ENCODE assay signal across 15 cellular contexts in genomic region chr14:21379338-21379737, GRCh38. TPM values are rescaled to one million over a fixed set of nuclear protein-coding genes. Genes with fewer than 3 reads are reported as not detected.
DNase-seq lines count a peak whose midpoint lies in the region; ATAC-seq, FAIRE-seq and TF ChIP-seq lines count a peak whose summit lies in the region.
"Had no signal": no experiment of that assay in that cellular context is flagged by ENCODE, and none has a peak within 500 bp of the region (broad histone marks: within the 10 kb centered on the region; RNA-seq: fewer than 3 reads in every experiment).

No MANE protein-coding gene starts in this region.

- intact Hi-C loops in HepG2 (cut with micrococcal nuclease; ENCODE audit: unreplicated experiment): no loop called here
- intact Hi-C loops in right lobe of liver (cut with DNase I): no loop called here
- intact Hi-C loops in GM12878 (cut with micrococcal nuclease; ENCODE audit: unreplicated experiment): no loop called here
- intact Hi-C loops in testis (cut with DNase I; ENCODE audit: low total_unique reads): no loop called here

- H3K27ac ChIP-seq in HepG2 (ENCODE audit: extremely low read length, insufficient read depth, low read length) (no peak overlapping the region), right lobe of liver (no peak overlapping the region), GM12878 (ENCODE audit: control insufficient read depth, insufficient read depth) (no peak overlapping the region), trophoblast cell (ENCODE audit: low read depth, low read length) (no peak overlapping the region), testis (no peak overlapping the region)

- no peaks in the 10 kb centered on the region for H3F3A ChIP-seq in Loucy (ENCODE audit: low read depth)

- H3K36me3 Mint-ChIP-seq in immature natural killer cell: no peaks in the 10 kb centered on the region

- H4K91ac ChIP-seq in trophoblast cell (ENCODE audit: low read depth, low read length): no peak overlapping the region

- no peak overlapping the region for H3K23ac ChIP-seq in trophoblast cell (ENCODE audit: low read length)

- H3K9me3 Mint-ChIP-seq in immature natural killer cell: no peaks in the 10 kb centered on the region
- H3K9me3 Mint-ChIP-seq: CD8-positive, alpha-beta T cell; HFFc6 had no signal

- FAIRE-seq in HepG2 (lab: Jason Lieb, UNC) (no peak), GM12878 (lab: Jason Lieb, UNC) (no peak)

- H3K18ac ChIP-seq in trophoblast cell (ENCODE audit: low read length): no peak overlapping the region

- H3K79me1 ChIP-seq in trophoblast cell (ENCODE audit: low read length): peaks cover 9% of the 10 kb centered on the region

- TF ChIP-seq POLR2A in HepG2 (IDR thresholded peaks at IDR 0.05; ENCODE audit: insufficient read depth in 1 of 2, low read depth in 2 of 2, low read length in 2 of 2) (no peak), right lobe of liver (IDR thresholded peaks at IDR 0.05) (no peak), GM12878 (IDR thresholded peaks at IDR 0.05; ENCODE audit: low read depth, low read length) (no peak), testis (IDR thresholded peaks at IDR 0.05) (no peak)

- H4K12ac ChIP-seq in trophoblast cell (ENCODE audit: low read depth, low read length): no peak overlapping the region

- no peak for TF ChIP-seq RAD21 in HepG2 (CRISPR knock-in tag; IDR thresholded peaks at IDR 0.05)
- TF ChIP-seq RAD21 in GM12878 (IDR thresholded peaks at IDR 0.05; ENCODE audit: insufficient read depth, low read depth, low read length): no peak

- peak overlapping the region; percentile 24 for H3K4ac ChIP-seq in trophoblast cell (ENCODE audit: low read depth, low read length)

- in situ Hi-C loops in HepG2 (cut with HindIII; ENCODE audit: extremely low pct_ligation_motif_present, low pct_unique_long_range_greater_than_20kb) (no loop called here), GM12878 (cut with MboI) (no loop called here)

- H3K27ac Mint-ChIP-seq in immature natural killer cell: no peak overlapping the region
- H3K27ac Mint-ChIP-seq: CD8-positive, alpha-beta T cell; HFFc6 had no signal

- H3K27me3 ChIP-seq in HepG2 (ENCODE audit: control insufficient read depth in 1 of 2, insufficient read depth in 2 of 2, low read length in 2 of 2) (no peaks in the 10 kb centered on the region; a peak in 1 of 5 replicates), right lobe of liver (no peaks in the 10 kb centered on the region), Loucy (ENCODE audit: insufficient read depth, low read length, poor library complexity, severe bottlenecking) (no peaks in the 10 kb centered on the region), GM12878 (replicated peaks in 1 of 2; ENCODE audit: control insufficient read depth in 2 of 2, insufficient read depth in 2 of 2, low read length in 1 of 2) (no peaks in the 10 kb centered on the region), trophoblast cell (ENCODE audit: insufficient read depth, low read length) (no peaks in the 10 kb centered on the region), testis (no peaks in the 10 kb centered on the region)

- H3K4me1 ChIP-seq in HepG2 (ENCODE audit: insufficient read depth, low read length): peaks cover 31% of the 10 kb centered on the region
- H3K4me1 ChIP-seq in right lobe of liver: peaks cover 0 to 11% (median 4%) of the 10 kb centered on the region in 4 donors
- peaks cover 47% of the 10 kb centered on the region for H3K4me1 ChIP-seq in Loucy (ENCODE audit: insufficient read depth, low read length, poor library complexity, severe bottlenecking)
- no peaks in the 10 kb centered on the region for H3K4me1 ChIP-seq in GM12878 (ENCODE audit: control insufficient read depth, insufficient read depth, low read length)
- H3K4me1 ChIP-seq in trophoblast cell (ENCODE audit: control insufficient read depth in 1 of 2, insufficient read depth in 2 of 2, low read length in 2 of 2): no peaks in the 10 kb centered on the region
- peaks cover 16% of the 10 kb centered on the region for H3K4me1 ChIP-seq in testis

- no peak overlapping the region for H3K14ac ChIP-seq in trophoblast cell (ENCODE audit: low read length)

- no peak overlapping the region for H2AK5ac ChIP-seq in trophoblast cell (ENCODE audit: low read length)

- H3K4me3 Mint-ChIP-seq in immature natural killer cell: no peak overlapping the region
- H3K4me3 Mint-ChIP-seq: CD14-positive monocyte; CD8-positive, alpha-beta T cell; HFFc6 had no signal

- H2BK12ac ChIP-seq in trophoblast cell (ENCODE audit: low read length): no peak overlapping the region

- H4K20me1 ChIP-seq in HepG2 (ENCODE audit: insufficient read depth, low read length) (peaks cover 8% of the 10 kb centered on the region; the same call in 1 of the 2 replicates), Loucy (ENCODE audit: insufficient read depth, low read length, poor library complexity, severe bottlenecking) (peaks cover 75% of the 10 kb centered on the region), GM12878 (ENCODE audit: control insufficient read depth, insufficient read depth) (no peaks in the 10 kb centered on the region; the same call in 1 of the 2 replicates)

- H3K4me2 ChIP-seq in HepG2 (ENCODE audit: low read depth, low read length) (no peak overlapping the region), Loucy (ENCODE audit: low read depth, low read length, poor library complexity, severe bottlenecking) (peak overlapping the region; percentile 56), GM12878 (ENCODE audit: control insufficient read depth, insufficient read depth) (0 out of 2 replicates have a peak overlapping the region, but pooled peaks have one; percentile 38), trophoblast cell (ENCODE audit: low read length) (no peak overlapping the region)

- peaks cover 12 to 40% of the 10 kb centered on the region in 2 experiments; a peak in 4 of 5 replicates for H3K36me3 ChIP-seq in HepG2 (replicated peaks in 1 of 2; ENCODE audit: control insufficient read depth in 1 of 2, insufficient read depth in 2 of 2, low read length in 2 of 2)
- peaks cover 0 to 4% (median 0%) of the 10 kb centered on the region in 4 donors for H3K36me3 ChIP-seq in right lobe of liver
- H3K36me3 ChIP-seq in Loucy (ENCODE audit: insufficient read depth, low read length): no peaks in the 10 kb centered on the region
- H3K36me3 ChIP-seq in GM12878 (ENCODE audit: control insufficient read depth in 2 of 2, insufficient read depth in 2 of 2, low read length in 1 of 2): peaks cover 0 to 8% of the 10 kb centered on the region in 2 experiments; a peak in 1 of 4 replicates
- H3K36me3 ChIP-seq in trophoblast cell (ENCODE audit: control insufficient read depth in 1 of 2, insufficient read depth in 2 of 2, low read length in 2 of 2): peaks cover 2 to 6% of the 10 kb centered on the region in 2 experiments
- no peaks in the 10 kb centered on the region for H3K36me3 ChIP-seq in testis (ENCODE audit: low read depth, missing control alignments)

- H3K27me3 Mint-ChIP-seq in immature natural killer cell (ENCODE audit: low read depth in 3 of 3): peaks cover 10 to 14% (median 12%) of the 10 kb centered on the region in 3 donors

- H3K79me2 ChIP-seq in HepG2 (ENCODE audit: insufficient read depth, low read length) (peaks cover 91% of the 10 kb centered on the region), Loucy (ENCODE audit: insufficient read depth, low read length) (peaks cover 95% of the 10 kb centered on the region), GM12878 (ENCODE audit: control insufficient read depth, insufficient read depth, low read length) (peaks cover 87% of the 10 kb centered on the region), trophoblast cell (ENCODE audit: control insufficient read depth, insufficient read depth, low read length, poor library complexity) (peaks cover 17% of the 10 kb centered on the region)

- no peak overlapping the region for H2BK5ac ChIP-seq in trophoblast cell (ENCODE audit: low read depth, low read length, poor library complexity)

- no peak for ATAC-seq in HepG2
- no peak for ATAC-seq in right lobe of liver
- no peak for ATAC-seq in GM12878
- ATAC-seq: CD8-positive, alpha-beta T cell had no signal

- H3K9ac ChIP-seq in HepG2 (ENCODE audit: insufficient read depth, low read depth, low read length) (no peak overlapping the region), Loucy (ENCODE audit: low read depth, low read length, poor library complexity, severe bottlenecking) (peak overlapping the region; percentile 39), GM12878 (ENCODE audit: control insufficient read depth, insufficient read depth, low read length) (no peak overlapping the region), trophoblast cell (ENCODE audit: low read length) (no peak overlapping the region)

- CTCF ChIA-PET in HepG2 (lab: Yijun Ruan, JAX; ENCODE audit: low intra/inter-chr PET ratio, low total read pairs): no interaction called here
- CTCF ChIA-PET in GM12878 (lab: Yijun Ruan, JAX): interaction anchor here (1.4 to 1.5 kb wide), 2 partner anchors 36 to 149 kb away, joined by 3 to 4 read pairs; no protein-coding TSS in a partner anchor

- POLR2A ChIA-PET in HepG2 (lab: Yijun Ruan, JAX): no interaction called here
- POLR2A ChIA-PET in GM12878 (lab: Charles Lee): interaction anchor here (0.6 kb wide), 1 partner anchor 978 kb away, joined by 3 read pairs; no protein-coding TSS in a partner anchor

- H3K9me3 ChIP-seq in HepG2 (ENCODE audit: low read length) (no peaks in the 10 kb centered on the region), right lobe of liver (no peaks in the 10 kb centered on the region), Loucy (ENCODE audit: insufficient read depth, low read depth, low read length) (no peaks in the 10 kb centered on the region), GM12878 (replicated peaks; ENCODE audit: control insufficient read depth, insufficient read depth, low read length) (no peaks in the 10 kb centered on the region; the same call in 2 of the 3 replicates), trophoblast cell (ENCODE audit: insufficient read depth, low read depth, low read length) (no peaks in the 10 kb centered on the region), testis (no peaks in the 10 kb centered on the region)
- H3K9me3 ChIP-seq: HAP-1 had no signal

- H3K9me2 ChIP-seq in Loucy (replicated peaks; ENCODE audit: low read depth, low read length): no peaks in the 10 kb centered on the region

- H2AFZ ChIP-seq in HepG2 (ENCODE audit: low read length) (no peak overlapping the region), Loucy (ENCODE audit: low read length) (no peak overlapping the region), GM12878 (ENCODE audit: control insufficient read depth, low read depth, low read length) (no peak overlapping the region), trophoblast cell (ENCODE audit: insufficient read depth, low read length, poor library complexity) (no peak overlapping the region)

- H2BK120ac ChIP-seq in trophoblast cell (ENCODE audit: insufficient read depth, low read length, poor library complexity): no peak overlapping the region

- H3K4me3 ChIP-seq in HepG2 (replicated peaks in 1 of 3; ENCODE audit: insufficient read depth in 1 of 3, low read depth in 2 of 3, low read length in 3 of 3) (no peak overlapping the region), right lobe of liver (no peak overlapping the region), Loucy (ENCODE audit: low read length, poor library complexity, severe bottlenecking) (no peak overlapping the region), GM12878 (no peak overlapping the region), trophoblast cell (ENCODE audit: low read depth, low read length) (no peak overlapping the region), testis (no peak overlapping the region)
- H3K4me3 ChIP-seq: HAP-1 had no signal

- no peak for TF ChIP-seq EP300 in HepG2 (IDR thresholded peaks at IDR 0.05; ENCODE audit: low read depth in 2 of 2, low read length in 2 of 2)
- no peak for TF ChIP-seq EP300 in HepG2 (CRISPR knock-in tag; IDR thresholded peaks at IDR 0.05; ENCODE audit: borderline replicate concordance)
- no peak for TF ChIP-seq EP300 in GM12878 (IDR thresholded peaks at IDR 0.05; ENCODE audit: borderline replicate concordance in 1 of 2, control insufficient read depth in 1 of 2, low read depth in 2 of 2, low read length in 2 of 2)

- BruUV-seq in HepG2 (replicated peaks; lab: Mats Ljungman, UMichigan) (no TSS peak), GM12878 (replicated peaks; lab: Mats Ljungman, UMichigan) (no TSS peak)

- peaks cover 25 to 72% of the 10 kb centered on the region in 2 donors for H3K4me1 Mint-ChIP-seq in immature natural killer cell

- H4K8ac ChIP-seq in trophoblast cell (ENCODE audit: low read depth, low read length): no peak overlapping the region

- SMC1A ChIA-PET in GM12878 (lab: Charles Lee; ENCODE audit: uncharacterized antibody, unreplicated experiment): interaction anchor here (0.9 to 1.5 kb wide), 4 partner anchors 37 to 76 kb away, joined by 3 to 5 read pairs (median 4); no protein-coding TSS in a partner anchor

- TF ChIP-seq CTCF in HepG2 (CRISPR knock-in tag; IDR thresholded peaks at IDR 0.05) (no peak), right lobe of liver (IDR thresholded peaks at IDR 0.05) (no peak), Loucy (conservative IDR thresholded peaks at IDR 0.05; ENCODE audit: low read length) (no peak), GM12878 (IDR thresholded peaks at IDR 0.05 in 2 of 3, conservative IDR thresholded peaks at IDR 0.05 in 1 of 3; ENCODE audit: control insufficient read depth in 2 of 3, extremely low read depth in 1 of 3, insufficient read depth in 1 of 3, low read depth in 3 of 3, low read length in 3 of 3) (no peak), testis (IDR thresholded peaks at IDR 0.05) (no peak)

- DNase-seq in HepG2 (ENCODE audit: low spot score): no peak
- DNase-seq in right lobe of liver: no peak
- no peak for DNase-seq in GM12878 (ENCODE audit: low read depth, low spot score)
- no peak for DNase-seq in trophoblast cell
- no peak for DNase-seq in testis
- no peak for DNase-seq in immature natural killer cell
- DNase-seq in hepatic stellate cell (ENCODE audit: low spot score): no peak
- DNase-seq: CD8-positive, alpha-beta T cell; COR-L47; GOT3; HFFc6; KG1 had no signal

- RAD21 ChIA-PET in GM12878 (lab: Charles Lee; ENCODE audit: unreplicated experiment): interaction anchor here (1.0 to 1.3 kb wide), 2 partner anchors 28 to 46 kb away, joined by 3 to 4 read pairs; no protein-coding TSS in a partner anchor

- WGBS in HepG2 (ENCODE audit: low lambda C conversion rate): 96% methylated on average over 6 of the region's 6 CpGs
- WGBS in right lobe of liver (ENCODE audit: insufficient coverage, low coverage, low lambda C conversion rate, missing lambda C conversion rate): 89% methylated on average over 6 of the region's 6 CpGs
- 88% methylated on average over 6 of the region's 6 CpGs for WGBS in GM12878 (ENCODE audit: insufficient coverage, insufficient replicate concordance, low lambda C conversion rate, missing lambda C conversion rate)
- no CpG with 5 or more reads among the region's 6 CpGs for WGBS in trophoblast cell (ENCODE audit: extremely low coverage, insufficient coverage, insufficient read length)
- 89 to 92% methylated on average over 6 of the region's 6 CpGs for WGBS in testis, 2 donors

RNA-seq across cellular contexts. Expression of gene SUPT16H, which starts 4.5 kb away (rescaled TPM):
- total RNA-seq in HepG2 (2016; rRNA removed; fragmentation: Illumina TruSeq; extraction: Trizol) (230 and 340 TPM in 2 replicates), right lobe of liver (10 to 100 TPM; 13.0 to 28.8 (median 19.5) TPM), GM12878 (2014; rRNA removed) (117 and 128 TPM in 2 replicates), GM12878 (2014; rRNA removed; fragmentation: Illumina TruSeq; extraction: Trizol) (160 and 164 TPM in 2 replicates), GM12878 (2021) (119 and 120 TPM in 2 replicates), testis (100 to 1,000 TPM; 104 to 112 TPM)
- 21.3 and 25.1 TPM in 2 replicates for total RNA-seq in HepG2 (2016; cell fraction: cytosol; rRNA removed; fragmentation: Illumina TruSeq; extraction: Trizol; ENCODE audit: low read depth)
- total RNA-seq in HepG2 (2016; cell fraction: insoluble cytoplasmic fraction; rRNA removed; fragmentation: Illumina TruSeq; extraction: Trizol): 232 and 336 TPM in 2 replicates
- 44.0 and 46.3 TPM in 2 replicates for total RNA-seq in HepG2 (2016; cell fraction: membrane; rRNA removed; fragmentation: Illumina TruSeq; extraction: Trizol)
- 152 and 166 TPM in 2 replicates for total RNA-seq in HepG2 (2016; cell fraction: nucleus; rRNA removed; fragmentation: Illumina TruSeq; extraction: Trizol)
- polyA plus RNA-seq in HepG2 (2011; rRNA removed) (68.0 and 77.5 TPM in 2 replicates), GM12878 (2011; rRNA removed) (123 and 137 TPM in 2 replicates), GM12878 (2014; fragmentation: Illumina TruSeq; extraction: Trizol) (201 and 233 TPM in 2 replicates), GM12878 (2014; fragmentation: Nextera tagmentation; extraction: Ambion mirVana) (100 to 1,000 TPM in 1 of 2 experiments, 10 to 100 TPM in 1; 90.7 to 106 TPM), GM12878 (2014; rRNA removed) (104 and 111 TPM in 2 replicates), GM12878 (2016; fragmentation: Nextera tagmentation; extraction: Ambion mirVana) (100 to 1,000 TPM; 166 TPM), testis (ENCODE audit: insufficient read depth, low read depth, low replicate concordance) (99.5 TPM), immature natural killer cell (10 to 100 TPM; 43.2 to 91.2 (median 59.3) TPM)
- 51.6 and 70.5 TPM in 2 replicates for polyA plus RNA-seq in HepG2 (2011; cell fraction: cytosol; rRNA removed)
- 46.1 and 56.7 TPM in 2 replicates for polyA plus RNA-seq in HepG2 (2011; cell fraction: nucleus; rRNA removed)
- 78.2 and 103 TPM in 2 replicates for polyA plus RNA-seq in HepG2 (2012)
- 9.6 and 9.7 TPM in 2 replicates for polyA plus RNA-seq in HepG2 (2016; cell fraction: cytosol; fragmentation: Illumina TruSeq; extraction: Trizol; ENCODE audit: low read depth)
- polyA plus RNA-seq in HepG2 (2016; cell fraction: insoluble cytoplasmic fraction; fragmentation: Illumina TruSeq; extraction: Trizol; ENCODE audit: low read depth): 275 and 282 TPM in 2 replicates
- polyA plus RNA-seq in HepG2 (2016; cell fraction: membrane; fragmentation: Illumina TruSeq; extraction: Trizol; ENCODE audit: low read depth): 21.9 and 25.5 TPM in 2 replicates
- 166 TPM in 2 replicates for polyA plus RNA-seq in HepG2 (2016; cell fraction: nucleus; fragmentation: Illumina TruSeq; extraction: Trizol; ENCODE audit: insufficient read depth, low read depth)
- polyA minus RNA-seq in HepG2 (2011; rRNA and poly(A)+ RNA removed; ENCODE audit: low replicate concordance): 94.8 and 138 TPM in 2 replicates
- polyA minus RNA-seq in HepG2 (2011; cell fraction: cytosol; rRNA and poly(A)+ RNA removed): 56.2 and 58.5 TPM in 2 replicates
- polyA minus RNA-seq in HepG2 (2011; cell fraction: nucleus; rRNA and poly(A)+ RNA removed): 102 and 106 TPM in 2 replicates
- total RNA-seq in GM12878 (2013; cell fraction: nucleolus; rRNA removed): 122 and 130 TPM in 2 replicates
- 53.0 TPM for polyA plus RNA-seq in GM12878 (2011; ENCODE audit: low read depth)
- polyA plus RNA-seq in GM12878 (2011; cell fraction: cytosol; rRNA removed): 82.1 and 87.5 TPM in 2 replicates
- polyA plus RNA-seq in GM12878 (2011; cell fraction: nucleus; rRNA removed): 82.3 and 112 TPM in 2 replicates
- polyA plus RNA-seq in GM12878 (2012): 67.2 and 72.6 TPM in 2 replicates
- 110 and 118 TPM in 2 replicates for polyA minus RNA-seq in GM12878 (2011; rRNA and poly(A)+ RNA removed)
- 42.6 and 47.5 TPM in 2 replicates for polyA minus RNA-seq in GM12878 (2011; cell fraction: cytosol; rRNA and poly(A)+ RNA removed)
- 40.0 and 66.4 TPM in 2 replicates for polyA minus RNA-seq in GM12878 (2011; cell fraction: nucleus; rRNA and poly(A)+ RNA removed)
- 68.9 and 73.1 TPM in 2 replicates for polyA plus RNA-seq in trophoblast cell (2013)

Comparison
In these comparisons a context has a peak if more than half of its experiments do, and no peak if none do; other contexts are left out.
1. H3K4me2 ChIP-seq: peak in Loucy (single experiment) and GM12878 (single experiment); none in HepG2 (single experiment) and trophoblast cell (single experiment).